Comparison of ENCODE assay signal across 27 cellular contexts in genomic region chr3:134708671-134709070, GRCh38. TPM values are rescaled to one million over a fixed set of nuclear protein-coding genes. Genes with fewer than 3 reads are reported as not detected.
DNase-seq lines count a peak whose midpoint lies in the region; ATAC-seq and TF ChIP-seq lines count a peak whose summit lies in the region.
"Had no signal": no experiment of that assay in that cellular context is flagged by ENCODE, and none has a peak within 500 bp of the region (broad histone marks: within the 10 kb centered on the region; RNA-seq: fewer than 3 reads in every experiment).

No MANE protein-coding gene starts in this region.

- peak; percentile 53 for DNase-seq in HFFc6
- peak; percentile 49 to 66 for DNase-seq in SJSA1 (ENCODE audit: low read depth in 1 of 2, low spot score in 2 of 2)
- peak; percentile 60 for DNase-seq in esophagus muscularis mucosa (ENCODE audit: extremely low spot score)
- DNase-seq in stimulated activated effector memory CD8-positive, alpha-beta T cell treated with anti-CD3 and anti-CD28 coated beads, Interleukin-12 subunit alpha, Interleukin-12 subunit beta, amount 100 ng/mL, for 72 hours (ENCODE audit: low spot score in 2 of 2): no peak
- DNase-seq in right cardiac atrium: no peak
- DNase-seq in NCI-H1694 (lab: John Stamatoyannopoulos, UW): no peak
- DNase-seq in RWPE1 (ENCODE audit: low spot score): no peak
- DNase-seq: activated CD4-positive, alpha-beta memory T cell treated with anti-CD3 and anti-CD28 coated beads for 36 hours; activated CD4-positive, CD25-positive, alpha-beta regulatory T cell treated with anti-CD3 and anti-CD28 coated beads, Interleukin-2, amount 50 U/mL, for 72 hours; activated naive CD8-positive, alpha-beta T cell treated with anti-CD3 and anti-CD28 coated beads for 36 hours; CD4-positive, CD25-positive, alpha-beta regulatory T cell; glutamatergic neuron; islet precursor cell; naive B cell; NCI-H1092; NCI-H187; NCI-H524 treated with DMSO at 0.1 percent for 48 hours; Peyer's patch; stimulated activated CD4-positive, alpha-beta T cell treated with anti-CD3 and anti-CD28 coated beads, Interleukin-1b, Interleukin-23, amount 100 ng/mL, for 48 hours had no signal

- no peaks in the 10 kb centered on the region for H3K36me3 Mint-ChIP-seq in HFFc6 (ENCODE audit: low read depth)
- no peaks in the 10 kb centered on the region for H3K36me3 Mint-ChIP-seq in stimulated activated effector memory CD8-positive, alpha-beta T cell treated with anti-CD3 and anti-CD28 coated beads, Interleukin-12 subunit alpha, Interleukin-12 subunit beta, amount 100 ng/mL, for 72 hours
- H3K36me3 Mint-ChIP-seq: activated CD4-positive, alpha-beta memory T cell treated with anti-CD3 and anti-CD28 coated beads for 36 hours; activated naive CD8-positive, alpha-beta T cell treated with anti-CD3 and anti-CD28 coated beads for 36 hours; CD4-positive, CD25-positive, alpha-beta regulatory T cell; mesothelial cell of epicardium; naive B cell; type B pancreatic cell had no signal

- H3K4me3 ChIP-seq in SJSA1 (no peak overlapping the region), esophagus muscularis mucosa (no peak overlapping the region), right cardiac atrium (ENCODE audit: low read length) (no peak overlapping the region)
- H3K4me3 ChIP-seq: ascending aorta, Peyer's patch, skin epidermis had no signal

- no peak for TF ChIP-seq EP300 in esophagus muscularis mucosa (IDR thresholded peaks at IDR 0.05)

- TF ChIP-seq CTCF in HFFc6 (IDR thresholded peaks at IDR 0.05) (no peak), esophagus muscularis mucosa (IDR thresholded peaks at IDR 0.05) (no peak), RWPE1 (conservative IDR thresholded peaks at IDR 0.05; ENCODE audit: low read depth) (no peak)

- H3K4me1 ChIP-seq in SJSA1 (replicated peaks): peaks cover 24% of the 10 kb centered on the region
- H3K4me1 ChIP-seq in esophagus muscularis mucosa: peaks cover 5 to 21% (median 17%) of the 10 kb centered on the region in 4 donors
- no peaks in the 10 kb centered on the region for H3K4me1 ChIP-seq in right cardiac atrium (ENCODE audit: control insufficient read depth, insufficient read depth, low read length)
- H3K4me1 ChIP-seq: ascending aorta, Peyer's patch had no signal

- H3K27ac ChIP-seq in SJSA1: peak overlapping the region; percentile 84
- no peak overlapping the region for H3K27ac ChIP-seq in esophagus muscularis mucosa (replicated peaks in 1 of 4)
- no peak overlapping the region for H3K27ac ChIP-seq in right cardiac atrium (ENCODE audit: low read length)
- no peak overlapping the region for H3K27ac ChIP-seq in RWPE1
- H3K27ac ChIP-seq: ascending aorta, Peyer's patch, skin epidermis had no signal

- no peaks in the 10 kb centered on the region for H3K9me3 Mint-ChIP-seq in HFFc6
- H3K9me3 Mint-ChIP-seq in stimulated activated effector memory CD8-positive, alpha-beta T cell treated with anti-CD3 and anti-CD28 coated beads, Interleukin-12 subunit alpha, Interleukin-12 subunit beta, amount 100 ng/mL, for 72 hours: peaks cover 4% of the 10 kb centered on the region
- H3K9me3 Mint-ChIP-seq: activated CD4-positive, alpha-beta memory T cell treated with anti-CD3 and anti-CD28 coated beads for 36 hours; activated naive CD8-positive, alpha-beta T cell treated with anti-CD3 and anti-CD28 coated beads for 36 hours; mesothelial cell of epicardium; type B pancreatic cell had no signal

- CTCF ChIA-PET in RWPE1 (lab: Yijun Ruan, JAX): interaction anchor here (1.1 kb wide), 1 partner anchor 87 kb away, joined by 3 read pairs; the partner anchor contains the start of gene EPHB1

- H3K27ac Mint-ChIP-seq in HFFc6: peak overlapping the region; percentile 77
- H3K27ac Mint-ChIP-seq in stimulated activated effector memory CD8-positive, alpha-beta T cell treated with anti-CD3 and anti-CD28 coated beads, Interleukin-12 subunit alpha, Interleukin-12 subunit beta, amount 100 ng/mL, for 72 hours: peak overlapping the region; percentile 24
- H3K27ac Mint-ChIP-seq: activated CD4-positive, alpha-beta memory T cell treated with anti-CD3 and anti-CD28 coated beads for 36 hours; activated naive CD8-positive, alpha-beta T cell treated with anti-CD3 and anti-CD28 coated beads for 36 hours; mesothelial cell of epicardium; naive B cell; type B pancreatic cell had no signal

- no peaks in the 10 kb centered on the region; the same call in 1 of the 2 replicates for H3K27me3 Mint-ChIP-seq in HFFc6 (ENCODE audit: insufficient read depth)

- no peaks in the 10 kb centered on the region for H3K36me3 ChIP-seq in SJSA1
- H3K36me3 ChIP-seq in esophagus muscularis mucosa: no peaks in the 10 kb centered on the region
- H3K36me3 ChIP-seq: ascending aorta, Peyer's patch had no signal

- no peaks in the 10 kb centered on the region for H3K9me3 ChIP-seq in SJSA1 (replicated peaks)
- no peaks in the 10 kb centered on the region for H3K9me3 ChIP-seq in esophagus muscularis mucosa
- H3K9me3 ChIP-seq in right cardiac atrium (ENCODE audit: control insufficient read depth, low read length): no peaks in the 10 kb centered on the region
- H3K9me3 ChIP-seq: ascending aorta, Peyer's patch had no signal

- POLR2A ChIA-PET in RWPE1 (lab: Yijun Ruan, JAX; ENCODE audit: low non-redundant PET): no interaction called here

- no peak for ATAC-seq in stimulated activated effector memory CD8-positive, alpha-beta T cell treated with anti-CD3 and anti-CD28 coated beads, Interleukin-12 subunit alpha, Interleukin-12 subunit beta, amount 100 ng/mL, for 72 hours
- ATAC-seq in right cardiac atrium: no peak

- 90% methylated on average over 2 of the region's 2 CpGs for WGBS in esophagus muscularis mucosa
- 93% methylated on average over 2 of the region's 2 CpGs for WGBS in right cardiac atrium

- H3K4me3 Mint-ChIP-seq in HFFc6: peak overlapping the region; percentile 49
- no peak overlapping the region for H3K4me3 Mint-ChIP-seq in stimulated activated effector memory CD8-positive, alpha-beta T cell treated with anti-CD3 and anti-CD28 coated beads, Interleukin-12 subunit alpha, Interleukin-12 subunit beta, amount 100 ng/mL, for 72 hours
- H3K4me3 Mint-ChIP-seq: activated CD4-positive, alpha-beta memory T cell treated with anti-CD3 and anti-CD28 coated beads for 36 hours; activated naive CD8-positive, alpha-beta T cell treated with anti-CD3 and anti-CD28 coated beads for 36 hours; CD4-positive, CD25-positive, alpha-beta regulatory T cell; mesothelial cell of epicardium; naive B cell; type B pancreatic cell had no signal

- H3K27me3 ChIP-seq in SJSA1 (replicated peaks): no peaks in the 10 kb centered on the region
- no peaks in the 10 kb centered on the region for H3K27me3 ChIP-seq in esophagus muscularis mucosa
- no peaks in the 10 kb centered on the region for H3K27me3 ChIP-seq in right cardiac atrium (ENCODE audit: control insufficient read depth, insufficient read depth)
- H3K27me3 ChIP-seq: ascending aorta, Peyer's patch had no signal

- no peak for TF ChIP-seq POLR2A in esophagus muscularis mucosa (IDR thresholded peaks at IDR 0.05; ENCODE audit: low read depth)

- intact Hi-C loops in esophagus muscularis mucosa (cut with DNase I) (no loop called here), right cardiac atrium (cut with DNase I) (no loop called here)

- H3K4me1 Mint-ChIP-seq in HFFc6 (ENCODE audit: low read depth): peaks cover 57% of the 10 kb centered on the region
- H3K4me1 Mint-ChIP-seq in stimulated activated effector memory CD8-positive, alpha-beta T cell treated with anti-CD3 and anti-CD28 coated beads, Interleukin-12 subunit alpha, Interleukin-12 subunit beta, amount 100 ng/mL, for 72 hours: no peaks in the 10 kb centered on the region
- H3K4me1 Mint-ChIP-seq: activated naive CD8-positive, alpha-beta T cell treated with anti-CD3 and anti-CD28 coated beads for 36 hours; CD4-positive, CD25-positive, alpha-beta regulatory T cell; mesothelial cell of epicardium had no signal

RNA-seq across cellular contexts. Expression of gene KY, which starts 57.8 kb away (rescaled TPM):
- under 1 TPM in 2 of 6 experiments, not detected in 4; 0.11 to 0.16 TPM for total RNA-seq in HFFc6 (2021; fragmentation: NEBNext Ultra II Directional; extraction: Animal tissue kit (Norgen Biotek cat#: 25700))
- total RNA-seq in SJSA1 (2014; rRNA removed; shearing (Covaris generic)): 0.05 TPM in 1 of 2 replicates, not detected in the other
- total RNA-seq in esophagus muscularis mucosa (1 to 10 TPM in 2 of 4 donors, under 1 TPM in 2; 0.33 to 1.9 (median 0.81) TPM), right cardiac atrium (1 to 10 TPM in 3 of 4 donors, under 1 TPM in 1; 0.81 to 3.6 (median 2.5) TPM)
- 0.81 TPM for polyA plus RNA-seq in right cardiac atrium
- total RNA-seq: activated CD4-positive, alpha-beta memory T cell treated with anti-CD3 and anti-CD28 coated beads for 36 hours; activated naive CD8-positive, alpha-beta T cell treated with anti-CD3 and anti-CD28 coated beads for 36 hours; CD4-positive, CD25-positive, alpha-beta regulatory T cell; H1; mesothelial cell of epicardium; pulmonary artery endothelial cell; SK-MEL-5; T-helper 1 cell treated with Interleukin-12 subunit alpha and Interleukin-12 subunit beta and Interleukin-4 antibody, amounts not matched to agents 30 ng/mL and 1 ng/mL, for 36 hours had no signal
- polyA plus RNA-seq: CD4-positive, CD25-positive, alpha-beta regulatory T cell; H1 had no signal

Comparison
In these comparisons a context has a peak if more than half of its experiments do, and no peak if none do; other contexts are left out.
1. DNase-seq: peak in HFFc6 (single experiment), SJSA1 (2 of 2) and esophagus muscularis mucosa (single experiment); none in stimulated activated effector memory CD8-positive, alpha-beta T cell treated with anti-CD3 and anti-CD28 coated beads, Interleukin-12 subunit alpha, Interleukin-12 subunit beta, amount 100 ng/mL, for 72 hours (0 of 2), right cardiac atrium (0 of 3), NCI-H1694 (single experiment) and RWPE1 (single experiment).